In genomic region chr20:50730765-50731054, GRCh38 we compare ENCODE assay signal across 8 cellular contexts. TPM values are rescaled to one million over a fixed set of nuclear protein-coding genes. Genes with fewer than 3 reads are reported as not detected.
DNase-seq lines count a peak whose midpoint lies in the region; ATAC-seq and TF ChIP-seq lines count a peak whose summit lies in the region.

No MANE protein-coding gene starts in this region.

- peak in 2 of 8 donors; percentile 3 to 87 for ATAC-seq in heart right ventricle
- ATAC-seq in Right ventricle myocardium inferior: no peak
- ATAC-seq in lower lobe of right lung: no peak
- no peak for ATAC-seq in HG02588 (IDR thresholded peaks at IDR 0.05; ENCODE audit: unreplicated experiment)
- no peak for ATAC-seq in GM21529 (IDR thresholded peaks at IDR 0.05; ENCODE audit: unreplicated experiment)

- H3K27me3 ChIP-seq in heart right ventricle: peaks cover 0 to 17% (median 3%) of the 10 kb centered on the region in 7 donors
- H3K27me3 ChIP-seq in adrenal gland: no peaks in the 10 kb centered on the region
- H3K27me3 ChIP-seq in lower lobe of right lung (ENCODE audit: low read depth): peaks cover 4% of the 10 kb centered on the region
- no peaks in the 10 kb centered on the region for H3K27me3 ChIP-seq in uterus

- TF ChIP-seq POLR2A in adrenal gland (IDR thresholded peaks at IDR 0.05) (no peak), uterus (IDR thresholded peaks at IDR 0.05) (peak in 1 of 2 donors; percentile 37)

- intact Hi-C loops in heart right ventricle (cut with DNase I) (loop anchor here in 2 of 10 donors (5.0 to 10.0 kb wide), 2 partner anchors 68 to 136 kb away; no protein-coding TSS in a partner anchor), Right ventricle myocardium inferior (cut with DNase I) (loop anchor here (5.0 to 10.0 kb wide), 2 partner anchors 73 to 616 kb away; partner anchors contain the start of gene UBE2V1), adrenal gland (cut with DNase I) (no loop called here), lower lobe of right lung (cut with DNase I) (no loop called here), uterus (cut with DNase I; ENCODE audit: low total_unique reads) (no loop called here)

- H3K36me3 ChIP-seq in heart right ventricle (no peaks in the 10 kb centered on the region), adrenal gland (replicated peaks in 1 of 2) (no peaks in the 10 kb centered on the region), lower lobe of right lung (no peaks in the 10 kb centered on the region), uterus (no peaks in the 10 kb centered on the region)

- DNase-seq in heart right ventricle (no peak), Right ventricle myocardium inferior (ENCODE audit: missing footprints) (no peak), adrenal gland (no peak), lower lobe of right lung (no peak), uterus (no peak)
- no peak for DNase-seq in stimulated activated CD8-positive, alpha-beta memory T cell treated with anti-CD3 and anti-CD28 coated beads, Interleukin-4, amount 100 ng/mL, for 48 hours

- no peaks in the 10 kb centered on the region for H3K9me3 ChIP-seq in heart right ventricle
- no peaks in the 10 kb centered on the region for H3K9me3 ChIP-seq in adrenal gland (replicated peaks in 1 of 3)
- H3K9me3 ChIP-seq in lower lobe of right lung: no peaks in the 10 kb centered on the region
- no peaks in the 10 kb centered on the region for H3K9me3 ChIP-seq in uterus

- H3K4me3 ChIP-seq in heart right ventricle: peak overlapping the region; percentile 50 to 93 (median 84)
- H3K4me3 ChIP-seq in adrenal gland: peak overlapping the region in 3 of 4 donors; percentile 28 to 81 (median 58)
- H3K4me3 ChIP-seq in lower lobe of right lung: peak overlapping the region; percentile 93
- H3K4me3 ChIP-seq in uterus: peak overlapping the region; percentile 44 to 81

- H3K4me1 ChIP-seq in heart right ventricle (peaks cover 0 to 36% (median 21%) of the 10 kb centered on the region in 9 donors), adrenal gland (replicated peaks in 1 of 2) (peaks cover 8 to 22% of the 10 kb centered on the region in 2 donors), lower lobe of right lung (peaks cover 33% of the 10 kb centered on the region), uterus (peaks cover 4 to 5% of the 10 kb centered on the region in 2 donors)

- 0 to 1% methylated on average over 35 of the region's 35 CpGs for WGBS in heart right ventricle, 2 donors
- 0 to 1% (median 1%) methylated on average over 4 to 35 of the region's 35 CpGs; no CpG with 5 or more reads in 1 of the 4 donors for WGBS in adrenal gland, 4 donors

- TF ChIP-seq CTCF in heart right ventricle (IDR thresholded peaks at IDR 0.05) (no peak), adrenal gland (IDR thresholded peaks at IDR 0.05) (no peak), lower lobe of right lung (IDR thresholded peaks at IDR 0.05) (no peak), uterus (IDR thresholded peaks at IDR 0.05) (peak in 1 of 4 experiments; percentile 13)

- H3K27ac ChIP-seq in heart right ventricle (peak overlapping the region in 9 of 10 donors; percentile 33 to 89 (median 71)), adrenal gland (peak overlapping the region in 3 of 5 donors; percentile 35 to 79 (median 71)), lower lobe of right lung (peak overlapping the region; percentile 81), uterus (peak overlapping the region; percentile 78)

RNA-seq across cellular contexts. Expression of gene PARD6B, which starts 0.7 kb away (rescaled TPM):
- total RNA-seq in heart right ventricle (1 to 10 TPM; 1.7 to 7.1 (median 3.7) TPM), Right ventricle myocardium inferior (5.6 TPM), adrenal gland (10 to 100 TPM in 1 of 8 donors, 1 to 10 TPM in 7; 4.6 to 10.8 (median 6.5) TPM), lower lobe of right lung (32.5 TPM), uterus (10 to 100 TPM in 2 of 4 donors, 1 to 10 TPM in 2; 2.0 to 13.2 (median 7.8) TPM)
- polyA plus RNA-seq in heart right ventricle (1 to 10 TPM; 1.3 to 3.1 TPM), adrenal gland (1 to 10 TPM; 1.1 to 2.4 (median 1.5) TPM)

RNA-seq across cellular contexts. Expression of gene RIPOR3, which starts 39.4 kb away (rescaled TPM):
- total RNA-seq in heart right ventricle (10 to 100 TPM in 1 of 10 donors, 1 to 10 TPM in 9; 1.6 to 21.8 (median 2.7) TPM), Right ventricle myocardium inferior (8.3 TPM), adrenal gland (10 to 100 TPM; 10.6 to 69.9 (median 23.7) TPM), lower lobe of right lung (11.0 TPM), uterus (10 to 100 TPM in 3 of 4 donors, 1 to 10 TPM in 1; 9.1 to 85.4 (median 17.8) TPM)
- polyA plus RNA-seq in heart right ventricle (10 to 100 TPM in 1 of 2 donors, 1 to 10 TPM in 1; 6.3 to 50.2 TPM), adrenal gland (100 to 1,000 TPM in 1 of 3 donors, 10 to 100 TPM in 1, 1 to 10 TPM in 1; 3.4 to 135 (median 37.7) TPM)
